16 cellular contexts compared by ENCODE assay signal in genomic region chr9:92665836-92666235, GRCh38. TPM values are rescaled to one million over a fixed set of nuclear protein-coding genes. Genes with fewer than 3 reads are reported as not detected.
DNase-seq lines count a peak whose midpoint lies in the region; ATAC-seq and TF ChIP-seq lines count a peak whose summit lies in the region.
"Had no signal": no experiment of that assay in that cellular context is flagged by ENCODE, and none has a peak within 500 bp of the region (broad histone marks: within the 10 kb centered on the region; RNA-seq: fewer than 3 reads in every experiment).

No MANE protein-coding gene starts in this region.

- peaks cover 50% of the 10 kb centered on the region for H3K4me1 Mint-ChIP-seq in activated naive CD4-positive, alpha-beta T cell treated with anti-CD3 and anti-CD28 coated beads, Interleukin-2, amount 10 ng/mL, durations not matched to agents 7 days and 5 days
- H3K4me1 Mint-ChIP-seq in stimulated activated memory B cell treated with anti-CD40 and anti-IgM and Interleukin-4, amounts not matched to agents 10 μg/mL and 1 μg/mL and 100 μg/mL, for 72 hours, result peaks cover 76% of the 10 kb centered on the region
- peaks cover 51% of the 10 kb centered on the region for H3K4me1 Mint-ChIP-seq in chondrocyte (ENCODE audit: low read depth)

- no peak overlapping the region for H3K4me3 Mint-ChIP-seq in activated naive CD4-positive, alpha-beta T cell treated with anti-CD3 and anti-CD28 coated beads, Interleukin-2, amount 10 ng/mL, durations not matched to agents 7 days and 5 days
- H3K4me3 Mint-ChIP-seq in stimulated activated memory B cell treated with anti-CD40 and anti-IgM and Interleukin-4, amounts not matched to agents 10 μg/mL and 1 μg/mL and 100 μg/mL, for 72 hours, result peak overlapping the region; percentile 21
- no peak overlapping the region for H3K4me3 Mint-ChIP-seq in chondrocyte (ENCODE audit: unreplicated experiment)

- peaks cover 95% of the 10 kb centered on the region for H3K79me2 ChIP-seq in Loucy (ENCODE audit: insufficient read depth, low read length)
- peaks cover 39% of the 10 kb centered on the region; the same call in 1 of the 2 replicates for H3K79me2 ChIP-seq in OCI-LY7 (ENCODE audit: insufficient read depth, low read depth, low read length)

- H3F3A ChIP-seq in Loucy (ENCODE audit: low read depth), result no peaks in the 10 kb centered on the region

- no peak overlapping the region for H3K9ac ChIP-seq in Loucy (ENCODE audit: low read depth, low read length, poor library complexity, severe bottlenecking)
- H3K9ac ChIP-seq: parathyroid adenoma had no signal

- intact Hi-C loops in dorsolateral prefrontal cortex (cut with DNase I) (loop anchor here in 1 of 2 donors (10.0 kb wide), 1 partner anchor 429 kb away; the partner anchor contains the start of gene CARD19), mucosa of descending colon (cut with DNase I, micrococcal nuclease) (no loop called here), OCI-LY7 (cut with micrococcal nuclease; ENCODE audit: unreplicated experiment) (no loop called here)

- TF ChIP-seq CTCF in Loucy (conservative IDR thresholded peaks at IDR 0.05; ENCODE audit: low read length) (no peak), dorsolateral prefrontal cortex (IDR thresholded peaks at IDR 0.05 in 54 of 56, conservative IDR thresholded peaks at IDR 0.05 in 2 of 56; ENCODE audit: low read depth in 1 of 56, partially characterized antibody in 56 of 56) (no peak), chondrocyte (IDR thresholded peaks at IDR 0.05) (no peak), mucosa of descending colon (IDR thresholded peaks at IDR 0.05) (no peak), OCI-LY7 (conservative IDR thresholded peaks at IDR 0.05; ENCODE audit: low read length) (no peak)

- POLR2A ChIA-PET in OCI-LY7 (lab: Charles Lee), result no interaction called here

- no peaks in the 10 kb centered on the region for H3K9me3 Mint-ChIP-seq in activated naive CD4-positive, alpha-beta T cell treated with anti-CD3 and anti-CD28 coated beads, Interleukin-2, amount 10 ng/mL, durations not matched to agents 7 days and 5 days
- no peaks in the 10 kb centered on the region for H3K9me3 Mint-ChIP-seq in stimulated activated memory B cell treated with anti-CD40 and anti-IgM and Interleukin-4, amounts not matched to agents 10 μg/mL and 1 μg/mL and 100 μg/mL, for 72 hours
- H3K9me3 Mint-ChIP-seq in chondrocyte (ENCODE audit: low read depth), result no peaks in the 10 kb centered on the region

- H3K27ac ChIP-seq in dorsolateral prefrontal cortex, result peak overlapping the region in 37 of 59 donors; percentile 6 to 95 (median 85)
- no peak overlapping the region for H3K27ac ChIP-seq in OCI-LY7 (ENCODE audit: low read depth, low read length, poor library complexity, severe bottlenecking)
- H3K27ac ChIP-seq: parathyroid adenoma, vagina had no signal

- peak overlapping the region; percentile 50 for H3K4me2 ChIP-seq in Loucy (ENCODE audit: low read depth, low read length, poor library complexity, severe bottlenecking)
- H3K4me2 ChIP-seq in OCI-LY7 (ENCODE audit: low read length), result no peak overlapping the region; the same call in 1 of the 2 replicates

- BruUV-seq in OCI-LY7 (replicated peaks; lab: Mats Ljungman, UMichigan), result no TSS peak

- no peaks in the 10 kb centered on the region for H3K27me3 Mint-ChIP-seq in activated naive CD4-positive, alpha-beta T cell treated with anti-CD3 and anti-CD28 coated beads, Interleukin-2, amount 10 ng/mL, durations not matched to agents 7 days and 5 days
- no peaks in the 10 kb centered on the region for H3K27me3 Mint-ChIP-seq in stimulated activated memory B cell treated with anti-CD40 and anti-IgM and Interleukin-4, amounts not matched to agents 10 μg/mL and 1 μg/mL and 100 μg/mL, for 72 hours
- no peaks in the 10 kb centered on the region for H3K27me3 Mint-ChIP-seq in chondrocyte (ENCODE audit: low read depth)

- ATAC-seq in stimulated activated memory B cell treated with anti-CD40 and anti-IgM and Interleukin-4, amounts not matched to agents 10 μg/mL and 1 μg/mL and 100 μg/mL, for 72 hours, result no peak
- ATAC-seq in mucosa of descending colon, result no peak
- ATAC-seq: activated CD4-positive, CD25-positive, alpha-beta regulatory T cell treated with anti-CD3 and anti-CD28 coated beads, Interleukin-2, amount 50 U/mL, for 24 hours had no signal

- peaks cover 19% of the 10 kb centered on the region for H3K36me3 Mint-ChIP-seq in activated naive CD4-positive, alpha-beta T cell treated with anti-CD3 and anti-CD28 coated beads, Interleukin-2, amount 10 ng/mL, durations not matched to agents 7 days and 5 days
- H3K36me3 Mint-ChIP-seq in stimulated activated memory B cell treated with anti-CD40 and anti-IgM and Interleukin-4, amounts not matched to agents 10 μg/mL and 1 μg/mL and 100 μg/mL, for 72 hours, result peaks cover 43% of the 10 kb centered on the region
- H3K36me3 Mint-ChIP-seq in chondrocyte (ENCODE audit: low read depth), result peaks cover 6% of the 10 kb centered on the region

- no peaks in the 10 kb centered on the region for H3K9me2 ChIP-seq in Loucy (replicated peaks; ENCODE audit: low read depth, low read length)
- no peaks in the 10 kb centered on the region for H3K9me2 ChIP-seq in OCI-LY7 (ENCODE audit: insufficient read depth, low read length)

- H3K4me3 ChIP-seq in Loucy (ENCODE audit: low read length, poor library complexity, severe bottlenecking) (peak overlapping the region; percentile 11), dorsolateral prefrontal cortex (no peak overlapping the region), mucosa of descending colon (no peak overlapping the region), OCI-LY7 (ENCODE audit: low read depth, low read length, poor library complexity, severe bottlenecking) (no peak overlapping the region)
- H3K4me3 ChIP-seq: vagina had no signal

- peak overlapping the region; percentile 34 for H3K27ac Mint-ChIP-seq in activated naive CD4-positive, alpha-beta T cell treated with anti-CD3 and anti-CD28 coated beads, Interleukin-2, amount 10 ng/mL, durations not matched to agents 7 days and 5 days
- peak overlapping the region; percentile 81 for H3K27ac Mint-ChIP-seq in stimulated activated memory B cell treated with anti-CD40 and anti-IgM and Interleukin-4, amounts not matched to agents 10 μg/mL and 1 μg/mL and 100 μg/mL, for 72 hours
- H3K27ac Mint-ChIP-seq in chondrocyte (ENCODE audit: unreplicated experiment), result no peak overlapping the region

- H4K20me1 ChIP-seq in Loucy (ENCODE audit: insufficient read depth, low read length, poor library complexity, severe bottlenecking), result peaks cover 13% of the 10 kb centered on the region
- H4K20me1 ChIP-seq in OCI-LY7 (ENCODE audit: insufficient read depth, low read length), result peaks cover 6% of the 10 kb centered on the region; the same call in 1 of the 2 replicates

- no peak for DNase-seq in activated naive CD4-positive, alpha-beta T cell treated with anti-CD3 and anti-CD28 coated beads, Interleukin-2, amount 10 ng/mL, durations not matched to agents 7 days and 5 days
- no peak for DNase-seq in activated naive CD4-positive, alpha-beta T cell treated with Interleukin-2 at 50 U/mL for 16 hours
- no peak for DNase-seq in dorsolateral prefrontal cortex
- no peak for DNase-seq in chondrocyte (ENCODE audit: low spot score)
- DNase-seq in mucosa of descending colon, result no peak
- DNase-seq in OCI-LY7 (ENCODE audit: low spot score), result no peak
- DNase-seq: kidney glomerular epithelial cell, MV-4-11, NCI-H2081 treated with DMSO at 0.1 percent for 48 hours, NCI-H526 treated with DMSO at 0.1 percent for 48 hours, SW 1271 had no signal

- CTCF ChIA-PET in activated naive CD4-positive, alpha-beta T cell treated with anti-CD3 and anti-CD28 coated beads, Interleukin-2, amount 10 ng/mL, durations not matched to agents 7 days and 5 days (lab: Charles Lee), result no interaction called here
- CTCF ChIA-PET in OCI-LY7 (lab: Charles Lee; ENCODE audit: unreplicated experiment), result no interaction called here

- no peaks in the 10 kb centered on the region for H3K27me3 ChIP-seq in Loucy (ENCODE audit: insufficient read depth, low read length, poor library complexity, severe bottlenecking)
- H3K27me3 ChIP-seq in dorsolateral prefrontal cortex, result no peaks in the 10 kb centered on the region
- H3K27me3 ChIP-seq: vagina had no signal

- no peak overlapping the region for H2AFZ ChIP-seq in Loucy (ENCODE audit: low read length)
- H2AFZ ChIP-seq in OCI-LY7 (ENCODE audit: low read length), result no peak overlapping the region
- H2AFZ ChIP-seq: parathyroid adenoma had no signal

- H3K9me3 ChIP-seq in Loucy (ENCODE audit: insufficient read depth, low read depth, low read length) (no peaks in the 10 kb centered on the region), mucosa of descending colon (no peaks in the 10 kb centered on the region), OCI-LY7 (ENCODE audit: low read length) (no peaks in the 10 kb centered on the region)
- H3K9me3 ChIP-seq: vagina had no signal

- H3K4me1 ChIP-seq in Loucy (ENCODE audit: insufficient read depth, low read length, poor library complexity, severe bottlenecking), result peaks cover 46% of the 10 kb centered on the region
- peaks cover 10% of the 10 kb centered on the region for H3K4me1 ChIP-seq in mucosa of descending colon (ENCODE audit: low read depth)
- H3K4me1 ChIP-seq in OCI-LY7 (ENCODE audit: insufficient read depth, low read length, poor library complexity, severe bottlenecking), result peaks cover 18% of the 10 kb centered on the region

- H3K36me3 ChIP-seq in Loucy (ENCODE audit: insufficient read depth, low read length) (no peaks in the 10 kb centered on the region), mucosa of descending colon (ENCODE audit: low read depth) (no peaks in the 10 kb centered on the region), OCI-LY7 (ENCODE audit: insufficient read depth, low read length) (peaks cover 35% of the 10 kb centered on the region; the same call in 1 of the 2 replicates)
- H3K36me3 ChIP-seq: vagina had no signal

RNA-seq across cellular contexts. Expression of gene IPPK, which starts 4.1 kb away (rescaled TPM):
- total RNA-seq in dorsolateral prefrontal cortex (10 to 100 TPM; 10.7 to 26.7 (median 16.0) TPM), chondrocyte (8.7 to 9.3 TPM (median 8.9 TPM) in 3 replicates), mucosa of descending colon (1 to 10 TPM; 6.8 to 9.0 (median 7.7) TPM), OCI-LY7 (2022) (10.3 and 12.0 TPM in 2 replicates)
- 12.6 and 12.7 TPM in 2 replicates for total RNA-seq in OCI-LY7 (2014; rRNA removed; shearing (Covaris generic))
